In genomic region chr5:39217365-39218281, GRCh38 we compare ENCODE assay signal across 1 cellular context.
A peak's percentile ranks its signal among the peaks of the same experiment; 100 is the strongest.
TF ChIP-seq lines count a peak whose summit lies in the region.

No MANE protein-coding gene starts in this region.

TF ChIP-seq in HepG2, 621 proteins besides CTCF, POLR2A, EP300 and RAD21 (continued from another document and continues in another):
- TF ChIP-seq, protein P1, sequence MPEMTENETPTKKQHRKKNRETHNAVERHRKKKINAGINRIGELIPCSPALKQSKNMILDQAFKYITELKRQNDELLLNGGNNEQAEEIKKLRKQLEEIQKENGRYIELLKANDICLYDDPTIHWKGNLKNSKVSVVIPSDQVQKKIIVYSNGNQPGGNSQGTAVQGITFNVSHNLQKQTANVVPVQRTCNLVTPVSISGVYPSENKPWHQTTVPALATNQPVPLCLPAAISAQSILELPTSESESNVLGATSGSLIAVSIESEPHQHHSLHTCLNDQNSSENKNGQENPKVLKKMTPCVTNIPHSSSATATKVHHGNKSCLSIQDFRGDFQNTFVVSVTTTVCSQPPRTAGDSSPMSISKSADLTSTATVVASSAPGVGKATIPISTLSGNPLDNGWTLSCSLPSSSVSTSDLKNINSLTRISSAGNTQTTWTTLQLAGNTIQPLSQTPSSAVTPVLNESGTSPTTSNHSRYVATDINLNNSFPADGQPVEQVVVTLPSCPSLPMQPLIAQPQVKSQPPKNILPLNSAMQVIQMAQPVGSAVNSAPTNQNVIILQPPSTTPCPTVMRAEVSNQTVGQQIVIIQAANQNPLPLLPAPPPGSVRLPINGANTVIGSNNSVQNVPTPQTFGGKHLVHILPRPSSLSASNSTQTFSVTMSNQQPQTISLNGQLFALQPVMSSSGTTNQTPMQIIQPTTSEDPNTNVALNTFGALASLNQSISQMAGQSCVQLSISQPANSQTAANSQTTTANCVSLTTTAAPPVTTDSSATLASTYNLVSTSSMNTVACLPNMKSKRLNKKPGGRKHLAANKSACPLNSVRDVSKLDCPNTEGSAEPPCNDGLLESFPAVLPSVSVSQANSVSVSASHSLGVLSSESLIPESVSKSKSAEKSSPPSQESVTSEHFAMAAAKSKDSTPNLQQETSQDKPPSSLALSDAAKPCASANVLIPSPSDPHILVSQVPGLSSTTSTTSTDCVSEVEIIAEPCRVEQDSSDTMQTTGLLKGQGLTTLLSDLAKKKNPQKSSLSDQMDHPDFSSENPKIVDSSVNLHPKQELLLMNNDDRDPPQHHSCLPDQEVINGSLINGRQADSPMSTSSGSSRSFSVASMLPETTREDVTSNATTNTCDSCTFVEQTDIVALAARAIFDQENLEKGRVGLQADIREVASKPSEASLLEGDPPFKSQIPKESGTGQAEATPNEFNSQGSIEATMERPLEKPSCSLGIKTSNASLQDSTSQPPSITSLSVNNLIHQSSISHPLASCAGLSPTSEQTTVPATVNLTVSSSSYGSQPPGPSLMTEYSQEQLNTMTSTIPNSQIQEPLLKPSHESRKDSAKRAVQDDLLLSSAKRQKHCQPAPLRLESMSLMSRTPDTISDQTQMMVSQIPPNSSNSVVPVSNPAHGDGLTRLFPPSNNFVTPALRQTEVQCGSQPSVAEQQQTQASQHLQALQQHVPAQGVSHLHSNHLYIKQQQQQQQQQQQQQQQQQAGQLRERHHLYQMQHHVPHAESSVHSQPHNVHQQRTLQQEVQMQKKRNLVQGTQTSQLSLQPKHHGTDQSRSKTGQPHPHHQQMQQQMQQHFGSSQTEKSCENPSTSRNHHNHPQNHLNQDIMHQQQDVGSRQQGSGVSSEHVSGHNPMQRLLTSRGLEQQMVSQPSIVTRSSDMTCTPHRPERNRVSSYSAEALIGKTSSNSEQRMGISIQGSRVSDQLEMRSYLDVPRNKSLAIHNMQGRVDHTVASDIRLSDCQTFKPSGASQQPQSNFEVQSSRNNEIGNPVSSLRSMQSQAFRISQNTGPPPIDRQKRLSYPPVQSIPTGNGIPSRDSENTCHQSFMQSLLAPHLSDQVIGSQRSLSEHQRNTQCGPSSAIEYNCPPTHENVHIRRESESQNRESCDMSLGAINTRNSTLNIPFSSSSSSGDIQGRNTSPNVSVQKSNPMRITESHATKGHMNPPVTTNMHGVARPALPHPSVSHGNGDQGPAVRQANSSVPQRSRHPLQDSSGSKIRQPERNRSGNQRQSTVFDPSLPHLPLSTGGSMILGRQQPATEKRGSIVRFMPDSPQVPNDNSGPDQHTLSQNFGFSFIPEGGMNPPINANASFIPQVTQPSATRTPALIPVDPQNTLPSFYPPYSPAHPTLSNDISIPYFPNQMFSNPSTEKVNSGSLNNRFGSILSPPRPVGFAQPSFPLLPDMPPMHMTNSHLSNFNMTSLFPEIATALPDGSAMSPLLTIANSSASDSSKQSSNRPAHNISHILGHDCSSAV (CRISPR knock-in tag; IDR thresholded peaks at IDR 0.05; ENCODE audit: borderline replicate concordance): no peak
- TF ChIP-seq ARID5B (CRISPR knock-in tag; IDR thresholded peaks at IDR 0.05) (peak; percentile 23; the same call in 1 of the 2 replicates), SKI (IDR thresholded peaks at IDR 0.05; ENCODE audit: partially characterized antibody) (no peak), ZBTB10 (CRISPR knock-in tag; IDR thresholded peaks at IDR 0.05; ENCODE audit: borderline replicate concordance) (no peak), MYNN (CRISPR knock-in tag; IDR thresholded peaks at IDR 0.05; ENCODE audit: low read depth) (no peak), AHDC1 (CRISPR knock-in tag; IDR thresholded peaks at IDR 0.05; ENCODE audit: borderline replicate concordance) (no peak), CBX1 (IDR thresholded peaks at IDR 0.05; ENCODE audit: low read depth) (no peak), CEBPB (IDR thresholded peaks at IDR 0.05; ENCODE audit: borderline replicate concordance, low read depth, low read length) (0 out of 2 replicates have a peak, but pooled peaks have one; percentile 25), ZNF549 (CRISPR knock-in tag; IDR thresholded peaks at IDR 0.05) (no peak), ZBTB21 (CRISPR knock-in tag; IDR thresholded peaks at IDR 0.05) (no peak), ZNF781 (CRISPR knock-in tag; IDR thresholded peaks at IDR 0.05; ENCODE audit: borderline replicate concordance, not compliant biosample characterization) (no peak), ZNF205 (CRISPR knock-in tag; IDR thresholded peaks at IDR 0.05) (no peak), MTERF4 (CRISPR knock-in tag; IDR thresholded peaks at IDR 0.05) (no peak), RBAK (CRISPR knock-in tag; IDR thresholded peaks at IDR 0.05) (no peak), ZNF230 (CRISPR knock-in tag; IDR thresholded peaks at IDR 0.05) (no peak), NFIC (IDR thresholded peaks at IDR 0.05; ENCODE audit: low read length) (no peak)
- TF ChIP-seq, protein P2, sequence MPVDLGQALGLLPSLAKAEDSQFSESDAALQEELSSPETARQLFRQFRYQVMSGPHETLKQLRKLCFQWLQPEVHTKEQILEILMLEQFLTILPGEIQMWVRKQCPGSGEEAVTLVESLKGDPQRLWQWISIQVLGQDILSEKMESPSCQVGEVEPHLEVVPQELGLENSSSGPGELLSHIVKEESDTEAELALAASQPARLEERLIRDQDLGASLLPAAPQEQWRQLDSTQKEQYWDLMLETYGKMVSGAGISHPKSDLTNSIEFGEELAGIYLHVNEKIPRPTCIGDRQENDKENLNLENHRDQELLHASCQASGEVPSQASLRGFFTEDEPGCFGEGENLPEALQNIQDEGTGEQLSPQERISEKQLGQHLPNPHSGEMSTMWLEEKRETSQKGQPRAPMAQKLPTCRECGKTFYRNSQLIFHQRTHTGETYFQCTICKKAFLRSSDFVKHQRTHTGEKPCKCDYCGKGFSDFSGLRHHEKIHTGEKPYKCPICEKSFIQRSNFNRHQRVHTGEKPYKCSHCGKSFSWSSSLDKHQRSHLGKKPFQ (CRISPR knock-in tag; IDR thresholded peaks at IDR 0.05; ENCODE audit: insufficient replicate concordance): no peak
- TF ChIP-seq, protein P3, sequence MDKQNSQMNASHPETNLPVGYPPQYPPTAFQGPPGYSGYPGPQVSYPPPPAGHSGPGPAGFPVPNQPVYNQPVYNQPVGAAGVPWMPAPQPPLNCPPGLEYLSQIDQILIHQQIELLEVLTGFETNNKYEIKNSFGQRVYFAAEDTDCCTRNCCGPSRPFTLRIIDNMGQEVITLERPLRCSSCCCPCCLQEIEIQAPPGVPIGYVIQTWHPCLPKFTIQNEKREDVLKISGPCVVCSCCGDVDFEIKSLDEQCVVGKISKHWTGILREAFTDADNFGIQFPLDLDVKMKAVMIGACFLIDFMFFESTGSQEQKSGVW (CRISPR knock-in tag; IDR thresholded peaks at IDR 0.05; ENCODE audit: borderline replicate concordance): no peak
- TF ChIP-seq, protein P4, sequence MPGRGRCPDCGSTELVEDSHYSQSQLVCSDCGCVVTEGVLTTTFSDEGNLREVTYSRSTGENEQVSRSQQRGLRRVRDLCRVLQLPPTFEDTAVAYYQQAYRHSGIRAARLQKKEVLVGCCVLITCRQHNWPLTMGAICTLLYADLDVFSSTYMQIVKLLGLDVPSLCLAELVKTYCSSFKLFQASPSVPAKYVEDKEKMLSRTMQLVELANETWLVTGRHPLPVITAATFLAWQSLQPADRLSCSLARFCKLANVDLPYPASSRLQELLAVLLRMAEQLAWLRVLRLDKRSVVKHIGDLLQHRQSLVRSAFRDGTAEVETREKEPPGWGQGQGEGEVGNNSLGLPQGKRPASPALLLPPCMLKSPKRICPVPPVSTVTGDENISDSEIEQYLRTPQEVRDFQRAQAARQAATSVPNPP (CRISPR knock-in tag; IDR thresholded peaks at IDR 0.05): no peak
- TF ChIP-seq, protein P5, sequence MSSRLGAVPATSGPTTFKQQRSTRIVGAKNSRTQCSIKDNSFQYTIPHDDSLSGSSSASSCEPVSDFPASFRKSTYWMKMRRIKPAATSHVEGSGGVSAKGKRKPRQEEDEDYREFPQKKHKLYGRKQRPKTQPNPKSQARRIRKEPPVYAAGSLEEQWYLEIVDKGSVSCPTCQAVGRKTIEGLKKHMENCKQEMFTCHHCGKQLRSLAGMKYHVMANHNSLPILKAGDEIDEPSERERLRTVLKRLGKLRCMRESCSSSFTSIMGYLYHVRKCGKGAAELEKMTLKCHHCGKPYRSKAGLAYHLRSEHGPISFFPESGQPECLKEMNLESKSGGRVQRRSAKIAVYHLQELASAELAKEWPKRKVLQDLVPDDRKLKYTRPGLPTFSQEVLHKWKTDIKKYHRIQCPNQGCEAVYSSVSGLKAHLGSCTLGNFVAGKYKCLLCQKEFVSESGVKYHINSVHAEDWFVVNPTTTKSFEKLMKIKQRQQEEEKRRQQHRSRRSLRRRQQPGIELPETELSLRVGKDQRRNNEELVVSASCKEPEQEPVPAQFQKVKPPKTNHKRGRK (CRISPR knock-in tag; IDR thresholded peaks at IDR 0.05): no peak
- TF ChIP-seq, protein P6, sequence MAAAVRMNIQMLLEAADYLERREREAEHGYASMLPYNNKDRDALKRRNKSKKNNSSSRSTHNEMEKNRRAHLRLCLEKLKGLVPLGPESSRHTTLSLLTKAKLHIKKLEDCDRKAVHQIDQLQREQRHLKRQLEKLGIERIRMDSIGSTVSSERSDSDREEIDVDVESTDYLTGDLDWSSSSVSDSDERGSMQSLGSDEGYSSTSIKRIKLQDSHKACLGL (CRISPR knock-in tag; IDR thresholded peaks at IDR 0.05): no peak
